Comparison of ENCODE assay signal across 23 cellular contexts in genomic region chr5:167664222-167664804, GRCh38.
"Had no signal": no experiment of that assay in that cellular context is flagged by ENCODE, and none has a peak within 500 bp of the region (broad histone marks: within the 10 kb centered on the region; RNA-seq: fewer than 3 reads in every experiment).

No MANE protein-coding gene starts in this region.

- H3K36me3 ChIP-seq: Peyer's patch, SJSA1 had no signal

- H3K4me1 Mint-ChIP-seq: central memory CD8-positive, alpha-beta T cell; T-helper 17 cell had no signal

- H3K27ac Mint-ChIP-seq: activated CD8-positive, alpha-beta T cell treated with anti-CD3 and anti-CD28 coated beads, Interleukin-2, amount 10 ng/mL, durations not matched to agents 7 days and 5 days; activated naive CD4-positive, alpha-beta T cell treated with anti-CD3 and anti-CD28 coated beads, Interleukin-2, amount 50 U/mL, for 72 hours; brain; T-helper 17 cell; WTC11 had no signal

- H3K4me1 ChIP-seq: Peyer's patch had no signal

- ATAC-seq: activated CD8-positive, alpha-beta T cell treated with anti-CD3 and anti-CD28 coated beads, Interleukin-2, amount 10 ng/mL, durations not matched to agents 7 days and 5 days; activated naive CD4-positive, alpha-beta T cell treated with anti-CD3 and anti-CD28 coated beads, Interleukin-2, amount 50 U/mL, for 72 hours; T-helper 17 cell; WTC11 had no signal

- H3K27ac ChIP-seq: Peyer's patch, SJSA1 had no signal

- FAIRE-seq: astrocyte had no signal

- H3K27me3 ChIP-seq: Peyer's patch, SJSA1 had no signal

- H3K4me3 ChIP-seq: Peyer's patch, SJSA1 had no signal

- DNase-seq: activated CD4-positive, alpha-beta T cell treated with anti-CD3 and anti-CD28 coated beads for 48 hours; activated CD4-positive, alpha-beta T cell treated with anti-CD3 and anti-CD28 coated beads, Interleukin-2, amount 50 U/mL, for 4 hours; activated CD4-positive, CD25-positive, alpha-beta regulatory T cell treated with anti-CD3 and anti-CD28 coated beads, Interleukin-2, amount 50 U/mL, for 72 hours; activated CD8-positive, alpha-beta memory T cell treated with anti-CD3 and anti-CD28 coated beads, Interleukin-2, amount 50 U/mL, for 48 hours; activated CD8-positive, alpha-beta T cell treated with anti-CD3 and anti-CD28 coated beads, Interleukin-2, amount 10 ng/mL, durations not matched to agents 7 days and 5 days; activated T-cell treated with anti-CD3 and anti-CD28 coated beads, Interleukin-2, amount 50 U/mL, for 1 hour; amygdala; NCI-H1105 treated with DMSO at 0.1 percent for 48 hours; NCI-H1436 treated with DMSO at 0.1 percent for 48 hours; NCI-H187 treated with DMSO at 0.1 percent for 48 hours; NCI-H2081 treated with DMSO at 0.1 percent for 48 hours; NCI-H446; NCI-H524; Peyer's patch; SHP77; T-helper 17 cell; T-helper 9 cell had no signal

- H3K27me3 Mint-ChIP-seq: central memory CD8-positive, alpha-beta T cell; T-helper 17 cell had no signal

- H3K36me3 Mint-ChIP-seq: activated naive CD4-positive, alpha-beta T cell treated with anti-CD3 and anti-CD28 coated beads, Interleukin-2, amount 50 U/mL, for 72 hours; brain; WTC11 had no signal

- H3K9me3 Mint-ChIP-seq: activated naive CD4-positive, alpha-beta T cell treated with anti-CD3 and anti-CD28 coated beads, Interleukin-2, amount 50 U/mL, for 72 hours; brain; central memory CD8-positive, alpha-beta T cell; WTC11 had no signal

- H3K4me3 Mint-ChIP-seq: activated CD8-positive, alpha-beta T cell treated with anti-CD3 and anti-CD28 coated beads, Interleukin-2, amount 10 ng/mL, durations not matched to agents 7 days and 5 days; brain; central memory CD8-positive, alpha-beta T cell; T-helper 17 cell; WTC11 had no signal

- H3K9me3 ChIP-seq: Peyer's patch, SJSA1 had no signal
